ENCODE assay signal across 22 cellular contexts in genomic region chr1:7425771-7426170, GRCh38.
"Had no signal": no experiment of that assay in that cellular context is flagged by ENCODE, and none has a peak within 500 bp of the region (broad histone marks: within the 10 kb centered on the region; RNA-seq: fewer than 3 reads in every experiment).

No MANE protein-coding gene starts in this region.

- H3K27ac ChIP-seq: adrenal gland, KMS-11 had no signal

- H3K4me3 ChIP-seq: adrenal gland had no signal

- H3K27me3 ChIP-seq: adrenal gland had no signal

- H3K36me3 ChIP-seq: adrenal gland had no signal

- H3K27me3 Mint-ChIP-seq: activated naive CD8-positive, alpha-beta T cell treated with anti-CD3 and anti-CD28 coated beads, Interleukin-2, amount 10 ng/mL, durations not matched to agents 7 days and 5 days had no signal

- H3K36me3 Mint-ChIP-seq: activated naive CD8-positive, alpha-beta T cell treated with anti-CD3 and anti-CD28 coated beads, Interleukin-2, amount 10 ng/mL, durations not matched to agents 7 days and 5 days; WTC11 had no signal

- H3K4me1 Mint-ChIP-seq: activated naive CD8-positive, alpha-beta T cell treated with anti-CD3 and anti-CD28 coated beads, Interleukin-2, amount 10 ng/mL, durations not matched to agents 7 days and 5 days; T-helper 17 cell had no signal

- H3K4me3 Mint-ChIP-seq: activated CD8-positive, alpha-beta T cell treated with anti-CD3 and anti-CD28 coated beads, Interleukin-2, amount 10 ng/mL, durations not matched to agents 7 days and 5 days; activated naive CD8-positive, alpha-beta T cell treated with anti-CD3 and anti-CD28 coated beads, Interleukin-2, amount 10 ng/mL, durations not matched to agents 7 days and 5 days; T-helper 17 cell; WTC11 had no signal

- DNase-seq: activated CD4-positive, alpha-beta T cell treated with anti-CD3 and anti-CD28 coated beads for 48 hours; activated CD4-positive, alpha-beta T cell treated with anti-CD3 and anti-CD28 coated beads, Interleukin-2, amount 50 U/mL, for 4 hours; activated CD4-positive, CD25-positive, alpha-beta regulatory T cell treated with anti-CD3 and anti-CD28 coated beads, Interleukin-2, amount 50 U/mL, for 72 hours; activated CD8-positive, alpha-beta memory T cell treated with anti-CD3 and anti-CD28 coated beads, Interleukin-2, amount 50 U/mL, for 48 hours; activated CD8-positive, alpha-beta T cell treated with anti-CD3 and anti-CD28 coated beads, Interleukin-2, amount 10 ng/mL, durations not matched to agents 7 days and 5 days; activated naive CD4-positive, alpha-beta T cell treated with anti-CD3 and anti-CD28 coated beads, Interleukin-2, amount 50 U/mL, for 16 hours; activated naive CD8-positive, alpha-beta T cell treated with anti-CD3 and anti-CD28 coated beads, Interleukin-2, amount 10 ng/mL, durations not matched to agents 7 days and 5 days; activated T-cell treated with anti-CD3 and anti-CD28 coated beads, Interleukin-2, amount 50 U/mL, for 1 hour; adrenal gland; anterior cingulate cortex; MV-4-11; NCI-H1092 treated with DMSO at 0.1 percent for 48 hours; NCI-H1417 treated with DMSO at 0.1 percent for 48 hours; NCI-H187; NCI-H2081; NCI-H524; PC-3; SIG-M5; T-helper 17 cell; T-helper 9 cell had no signal

- H3K9me3 ChIP-seq: adrenal gland had no signal

- ATAC-seq: activated CD8-positive, alpha-beta T cell treated with anti-CD3 and anti-CD28 coated beads, Interleukin-2, amount 10 ng/mL, durations not matched to agents 7 days and 5 days; PC-3; T-helper 17 cell; WTC11 had no signal

- H3K9me3 Mint-ChIP-seq: activated naive CD8-positive, alpha-beta T cell treated with anti-CD3 and anti-CD28 coated beads, Interleukin-2, amount 10 ng/mL, durations not matched to agents 7 days and 5 days; WTC11 had no signal

- H3K27ac Mint-ChIP-seq: activated CD8-positive, alpha-beta T cell treated with anti-CD3 and anti-CD28 coated beads, Interleukin-2, amount 10 ng/mL, durations not matched to agents 7 days and 5 days; activated naive CD8-positive, alpha-beta T cell treated with anti-CD3 and anti-CD28 coated beads, Interleukin-2, amount 10 ng/mL, durations not matched to agents 7 days and 5 days; T-helper 17 cell; WTC11 had no signal

- H3K4me1 ChIP-seq: adrenal gland had no signal
